ENCODE assay signal across 13 cellular contexts in genomic region chr6:90469906-90470305, GRCh38.
"Had no signal": no experiment of that assay in that cellular context is flagged by ENCODE, and none has a peak within 500 bp of the region (broad histone marks: within the 10 kb centered on the region; RNA-seq: fewer than 3 reads in every experiment).

No MANE protein-coding gene starts in this region.

- H3K27ac Mint-ChIP-seq: activated B cell treated with CpG ODN at 0.5 μM for 24 hours; activated CD4-positive, alpha-beta T cell treated with anti-CD3 and anti-CD28 coated beads, Interleukin-2, amount 10 ng/mL, durations not matched to agents 7 days and 5 days; activated T-helper 17 cell treated with anti-CD3 and anti-CD28 coated beads, Interleukin-2, amount 50 U/mL, for 72 hours; naive thymus-derived CD8-positive, alpha-beta T cell; progenitor cell of endocrine pancreas; stimulated activated naive CD8-positive, alpha-beta T cell treated with anti-CD3 and anti-CD28 coated beads, Interleukin-15, amount 100 ng/mL, for 72 hours had no signal

- H3K4me1 ChIP-seq: vagina had no signal

- ATAC-seq: activated T-helper 17 cell treated with anti-CD3 and anti-CD28 coated beads, Interleukin-2, amount 50 U/mL, for 72 hours; mucosa of descending colon; naive thymus-derived CD8-positive, alpha-beta T cell; stimulated activated naive CD8-positive, alpha-beta T cell treated with anti-CD3 and anti-CD28 coated beads, Interleukin-15, amount 100 ng/mL, for 72 hours had no signal

- H3K4me3 Mint-ChIP-seq: activated B cell treated with CpG ODN at 0.5 μM for 24 hours; activated CD4-positive, alpha-beta T cell treated with anti-CD3 and anti-CD28 coated beads, Interleukin-2, amount 10 ng/mL, durations not matched to agents 7 days and 5 days; activated T-helper 17 cell treated with anti-CD3 and anti-CD28 coated beads, Interleukin-2, amount 50 U/mL, for 72 hours; naive thymus-derived CD8-positive, alpha-beta T cell; stimulated activated naive CD8-positive, alpha-beta T cell treated with anti-CD3 and anti-CD28 coated beads, Interleukin-15, amount 100 ng/mL, for 72 hours had no signal

- DNase-seq: activated B cell treated with CpG ODN at 0.5 μM for 24 hours; activated CD4-positive, alpha-beta T cell treated with anti-CD3 and anti-CD28 coated beads, Interleukin-2, amount 10 ng/mL, durations not matched to agents 7 days and 5 days; activated naive CD4-positive, alpha-beta T cell treated with anti-CD3 and anti-CD28 coated beads, Interleukin-2, amount 50 U/mL, for 16 hours; amniotic stem cell; mucosa of descending colon; naive thymus-derived CD8-positive, alpha-beta T cell; stimulated activated CD4-positive, alpha-beta T cell treated with anti-CD3 and anti-CD28 coated beads, Interleukin-15, amount 100 ng/mL, for 24 hours; stimulated activated CD4-positive, alpha-beta T cell treated with anti-CD3 and anti-CD28 coated beads, Interleukin-4, amount 100 ng/mL, for 24 hours; stimulated activated naive CD8-positive, alpha-beta T cell treated with anti-CD3 and anti-CD28 coated beads, Interleukin-15, amount 100 ng/mL, for 72 hours; T-helper 2 cell had no signal

- H3K9me3 Mint-ChIP-seq: activated B cell treated with CpG ODN at 0.5 μM for 24 hours; activated T-helper 17 cell treated with anti-CD3 and anti-CD28 coated beads, Interleukin-2, amount 50 U/mL, for 72 hours; naive thymus-derived CD8-positive, alpha-beta T cell; stimulated activated naive CD8-positive, alpha-beta T cell treated with anti-CD3 and anti-CD28 coated beads, Interleukin-15, amount 100 ng/mL, for 72 hours had no signal

- H3K27ac ChIP-seq: vagina had no signal

- H3K36me3 ChIP-seq: vagina had no signal

- H3K4me3 ChIP-seq: mucosa of descending colon, vagina had no signal

- H3K27me3 Mint-ChIP-seq: activated B cell treated with CpG ODN at 0.5 μM for 24 hours; naive thymus-derived CD8-positive, alpha-beta T cell; stimulated activated naive CD8-positive, alpha-beta T cell treated with anti-CD3 and anti-CD28 coated beads, Interleukin-15, amount 100 ng/mL, for 72 hours had no signal

- H3K36me3 Mint-ChIP-seq: naive thymus-derived CD8-positive, alpha-beta T cell had no signal

- H3K9me3 ChIP-seq: mucosa of descending colon, vagina had no signal

- H3K27me3 ChIP-seq: vagina had no signal
